8 cellular contexts compared by ENCODE assay signal in the genomic region with DNA sequence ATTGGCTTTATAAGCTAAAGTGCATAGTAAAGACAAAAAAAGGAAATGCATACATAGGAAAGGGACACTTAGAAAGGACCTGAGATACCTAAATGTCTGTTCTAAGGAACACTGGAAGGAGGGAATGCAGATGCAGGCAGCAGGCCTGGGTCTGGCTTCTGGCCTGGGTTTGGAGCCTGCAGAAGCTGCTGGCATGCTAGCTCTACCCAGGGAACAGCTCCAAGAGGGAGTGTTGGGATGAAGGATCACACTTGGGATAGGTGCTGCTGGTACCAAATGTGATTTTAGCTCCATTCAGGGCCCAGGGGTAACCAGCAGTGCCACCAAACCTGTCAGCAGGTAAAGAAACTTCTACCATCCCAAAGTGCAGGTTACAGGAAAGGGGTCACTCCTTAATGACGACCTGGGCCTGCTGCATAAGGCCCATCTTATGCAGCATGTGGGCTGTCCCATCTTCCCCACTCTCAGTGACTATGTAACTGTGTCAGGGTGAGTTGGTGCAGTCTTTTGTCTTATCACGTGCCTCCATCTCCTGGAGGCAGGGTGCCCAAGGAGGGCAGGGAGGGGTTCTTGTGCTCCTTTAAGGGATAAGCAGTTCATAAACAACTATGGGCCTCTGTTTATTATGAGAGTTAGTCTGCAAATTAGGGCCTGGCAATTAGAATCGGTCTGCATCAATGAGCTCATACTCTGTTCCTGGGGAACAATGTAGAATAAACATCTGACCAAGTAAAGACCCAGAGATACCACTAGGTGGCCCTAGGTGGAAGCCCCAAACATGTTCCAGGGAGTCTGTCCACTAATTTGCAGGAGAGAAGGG. TPM values are rescaled to one million over a fixed set of nuclear protein-coding genes. Genes with fewer than 3 reads are reported as not detected.
DNase-seq lines count a peak whose midpoint lies in the region; ATAC-seq and TF ChIP-seq lines count a peak whose summit lies in the region.

No MANE protein-coding gene starts in this region.

- no peak overlapping the region for H4K8ac ChIP-seq in mesendoderm (ENCODE audit: low read depth, low read length)

- peaks cover 52% of the 10 kb centered on the region for H3K36me3 Mint-ChIP-seq in activated CD4-positive, alpha-beta T cell treated with anti-CD3 and anti-CD28 coated beads for 36 hours (ENCODE audit: low read depth)
- no peaks in the 10 kb centered on the region for H3K36me3 Mint-ChIP-seq in IgD-negative memory B cell

- H3K4me3 ChIP-seq in dorsolateral prefrontal cortex (no peak overlapping the region), mesendoderm (ENCODE audit: low read length) (no peak overlapping the region)

- H2BK120ac ChIP-seq in mesendoderm (ENCODE audit: low read depth, low read length) = no peak overlapping the region

- no peaks in the 10 kb centered on the region for H3K79me2 ChIP-seq in mesendoderm (ENCODE audit: control insufficient read depth, insufficient read depth, low read length)

- H3K27ac Mint-ChIP-seq in activated CD4-positive, alpha-beta T cell treated with anti-CD3 and anti-CD28 coated beads for 36 hours = peak overlapping the region; percentile 76
- peak overlapping the region; percentile 3 to 59 (median 8) for H3K27ac Mint-ChIP-seq in IgD-negative memory B cell

- H3K4ac ChIP-seq in mesendoderm (ENCODE audit: low read depth, low read length) = no peak overlapping the region

- no peaks in the 10 kb centered on the region for H3K27me3 ChIP-seq in dorsolateral prefrontal cortex
- no peaks in the 10 kb centered on the region for H3K27me3 ChIP-seq in mesendoderm (ENCODE audit: insufficient read depth, low read length, poor library complexity)

- H3K4me3 Mint-ChIP-seq in activated CD4-positive, alpha-beta T cell treated with anti-CD3 and anti-CD28 coated beads for 36 hours = no peak overlapping the region
- H3K4me3 Mint-ChIP-seq in IgD-negative memory B cell = no peak overlapping the region

- no peaks in the 10 kb centered on the region for H3K79me1 ChIP-seq in mesendoderm (ENCODE audit: low read length)

- TF ChIP-seq CTCF in dorsolateral prefrontal cortex (IDR thresholded peaks at IDR 0.05 in 54 of 56, conservative IDR thresholded peaks at IDR 0.05 in 2 of 56; ENCODE audit: low read depth in 1 of 56, partially characterized antibody in 56 of 56) = peak; percentile 49 to 80 (median 68)

- intact Hi-C loops in activated CD4-positive, alpha-beta T cell treated with anti-CD3 and anti-CD28 coated beads for 36 hours (cut with DNase I, micrococcal nuclease) = loop anchor here in 1 of 2 experiments (1.0 kb wide), 1 partner anchor 77 kb away; no protein-coding TSS in a partner anchor
- intact Hi-C loops in dorsolateral prefrontal cortex (cut with DNase I) = no loop called here

- no CpG with 5 or more reads among the region's 3 CpGs for WGBS in mesendoderm (ENCODE audit: extremely low coverage, insufficient coverage, low lambda C conversion rate)

- no peak overlapping the region for H3K23ac ChIP-seq in mesendoderm (ENCODE audit: low read length)

- H4K5ac ChIP-seq in mesendoderm (ENCODE audit: low read length) = no peak overlapping the region

- H3K9ac ChIP-seq in mesendoderm (ENCODE audit: low read length) = no peak overlapping the region

- H3K4me1 ChIP-seq in mesendoderm (ENCODE audit: control insufficient read depth, low read depth, low read length) = no peaks in the 10 kb centered on the region

- H2BK5ac ChIP-seq in mesendoderm (ENCODE audit: low read length) = no peak overlapping the region

- no peaks in the 10 kb centered on the region for H3K9me3 Mint-ChIP-seq in activated CD4-positive, alpha-beta T cell treated with anti-CD3 and anti-CD28 coated beads for 36 hours (ENCODE audit: low read depth)
- no peaks in the 10 kb centered on the region for H3K9me3 Mint-ChIP-seq in IgD-negative memory B cell

- no peak overlapping the region for H2BK15ac ChIP-seq in mesendoderm (replicated peaks; ENCODE audit: low read depth)

- peaks cover 22% of the 10 kb centered on the region for H3K36me3 ChIP-seq in mesendoderm (ENCODE audit: control insufficient read depth, insufficient read depth, low read length)

- ATAC-seq in activated CD4-positive, alpha-beta T cell treated with anti-CD3 and anti-CD28 coated beads for 36 hours = peak; percentile 71

- H3K27ac ChIP-seq in dorsolateral prefrontal cortex (peak overlapping the region; percentile 4 to 94 (median 83)), mesendoderm (ENCODE audit: low read depth, low read length) (no peak overlapping the region)

- CTCF ChIA-PET in activated CD4-positive, alpha-beta T cell treated with anti-CD3 and anti-CD28 coated beads for 36 hours (lab: Charles Lee) = interaction anchor here (0.6 to 2.8 kb wide), 16 partner anchors 9 to 667 kb away, joined by 3 to 13 read pairs (median 3); no protein-coding TSS in a partner anchor

- peak; percentile 37 for DNase-seq in activated CD4-positive, alpha-beta T cell treated with anti-CD3 and anti-CD28 coated beads for 36 hours
- no peak for DNase-seq in activated CD4-positive, alpha-beta T cell treated with anti-CD3 and anti-CD28 coated beads for 1 hour
- DNase-seq in SK-N-DZ (ENCODE audit: low spot score) (peak; percentile 59), dorsolateral prefrontal cortex (peak in 5 of 10 donors; percentile 26 to 62 (median 44)), mesendoderm (peak; percentile 67), occipital lobe (lab: John Stamatoyannopoulos, UW) (no peak)
- no peak for DNase-seq in activated CD8-positive, alpha-beta memory T cell treated with anti-CD3 and anti-CD28 coated beads for 24 hours

- POLR2A ChIA-PET in activated CD4-positive, alpha-beta T cell treated with anti-CD3 and anti-CD28 coated beads for 36 hours (lab: Charles Lee) = interaction anchor here (0.5 to 0.7 kb wide), 4 partner anchors 9 to 171 kb away, joined by 3 to 5 read pairs (median 4); no protein-coding TSS in a partner anchor

- no peak overlapping the region for H3K4me2 ChIP-seq in mesendoderm (ENCODE audit: low read length)

- H3K4me1 Mint-ChIP-seq in activated CD4-positive, alpha-beta T cell treated with anti-CD3 and anti-CD28 coated beads for 36 hours = peaks cover 4% of the 10 kb centered on the region
- H3K4me1 Mint-ChIP-seq in IgD-negative memory B cell = peaks cover 0 to 2% (median 0%) of the 10 kb centered on the region in 3 donors

- no peak overlapping the region for H2AK5ac ChIP-seq in mesendoderm (ENCODE audit: low read length)

- H3K18ac ChIP-seq in mesendoderm (ENCODE audit: low read length) = no peak overlapping the region

- no peaks in the 10 kb centered on the region for H3K27me3 Mint-ChIP-seq in activated CD4-positive, alpha-beta T cell treated with anti-CD3 and anti-CD28 coated beads for 36 hours
- H3K27me3 Mint-ChIP-seq in IgD-negative memory B cell = no peaks in the 10 kb centered on the region

- H3K56ac ChIP-seq in mesendoderm (ENCODE audit: low read length) = no peak overlapping the region

RNA-seq across cellular contexts. Expression of a gene that starts 26.9 kb away (rescaled TPM):
- total RNA-seq in activated CD4-positive, alpha-beta T cell treated with anti-CD3 and anti-CD28 coated beads for 36 hours = 10 to 100 TPM; 48.5 to 54.0 TPM
- 62.8 TPM for polyA plus RNA-seq in IgD-negative memory B cell
- 74.6 and 75.3 TPM in 2 replicates for polyA plus RNA-seq in SK-N-DZ (2014; cell fraction: cytosol; rRNA removed)
- 70.2 and 70.3 TPM in 2 replicates for polyA plus RNA-seq in SK-N-DZ (2014; cell fraction: nucleus; rRNA removed)
- total RNA-seq in dorsolateral prefrontal cortex (10 to 100 TPM; 19.9 to 45.2 (median 27.8) TPM), occipital lobe (18.2 TPM)
- 71.9 TPM for polyA plus RNA-seq in mesendoderm (2013, experiment 1 of 2)
- 72.6 TPM for polyA plus RNA-seq in mesendoderm (2013, experiment 2 of 2)

RNA-seq across cellular contexts. Expression of a gene that starts 31.7 kb away (rescaled TPM):
- total RNA-seq in activated CD4-positive, alpha-beta T cell treated with anti-CD3 and anti-CD28 coated beads for 36 hours = 10 to 100 TPM; 36.4 to 43.8 TPM
- polyA plus RNA-seq in IgD-negative memory B cell = 45.2 TPM
- polyA plus RNA-seq in SK-N-DZ (2014; cell fraction: cytosol; rRNA removed) = 5.2 and 6.0 TPM in 2 replicates
- polyA plus RNA-seq in SK-N-DZ (2014; cell fraction: nucleus; rRNA removed) = 5.4 and 7.8 TPM in 2 replicates
- total RNA-seq in dorsolateral prefrontal cortex (10 to 100 TPM; 21.0 to 37.9 (median 26.1) TPM), occipital lobe (14.0 TPM)
- 6.2 TPM for polyA plus RNA-seq in mesendoderm (2013, experiment 1 of 2)
- 6.1 TPM for polyA plus RNA-seq in mesendoderm (2013, experiment 2 of 2)

RNA-seq across cellular contexts. Expression of a gene that starts 58.0 kb away (rescaled TPM):
- total RNA-seq in activated CD4-positive, alpha-beta T cell treated with anti-CD3 and anti-CD28 coated beads for 36 hours = 10 to 100 TPM; 72.6 to 83.7 TPM
- 32.4 TPM for polyA plus RNA-seq in IgD-negative memory B cell
- 72.3 and 72.8 TPM in 2 replicates for polyA plus RNA-seq in SK-N-DZ (2014; cell fraction: cytosol; rRNA removed)
- 36.1 and 47.2 TPM in 2 replicates for polyA plus RNA-seq in SK-N-DZ (2014; cell fraction: nucleus; rRNA removed)
- total RNA-seq in dorsolateral prefrontal cortex (10 to 100 TPM; 60.7 to 98.0 (median 75.5) TPM), occipital lobe (47.9 TPM)
- 103 TPM for polyA plus RNA-seq in mesendoderm (2013, experiment 1 of 2)
- polyA plus RNA-seq in mesendoderm (2013, experiment 2 of 2) = 105 TPM

Comparison
In these comparisons a context has a peak if more than half of its experiments do, and no peak if none do; other contexts are left out.
1. DNase-seq: peak in activated CD4-positive, alpha-beta T cell treated with anti-CD3 and anti-CD28 coated beads for 36 hours (single experiment), SK-N-DZ (single experiment) and mesendoderm (single experiment); none in activated CD4-positive, alpha-beta T cell treated with anti-CD3 and anti-CD28 coated beads for 1 hour (single experiment), occipital lobe (single experiment) and activated CD8-positive, alpha-beta memory T cell treated with anti-CD3 and anti-CD28 coated beads for 24 hours (single experiment).